Comparison of ENCODE assay signal across 7 cellular contexts in the genomic region with DNA sequence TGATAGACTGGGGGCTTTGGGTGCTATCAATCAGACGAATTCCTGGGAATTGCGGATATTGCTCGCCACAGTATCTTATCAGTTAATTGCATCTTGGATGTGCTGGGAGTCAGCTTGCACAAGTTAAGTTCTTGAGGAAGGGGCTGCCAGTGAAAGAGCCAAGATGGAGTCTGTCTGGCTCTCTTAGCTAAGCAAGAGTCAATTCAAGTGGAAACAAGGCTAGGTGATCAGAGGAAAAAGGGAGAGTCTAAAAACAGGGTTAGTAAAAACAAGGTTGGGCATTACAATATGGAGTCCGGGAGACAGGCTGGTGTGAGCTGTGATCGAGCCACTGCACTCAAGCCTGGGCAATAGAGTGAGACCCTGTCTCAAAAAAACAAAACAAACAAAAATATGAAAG. TPM values are rescaled to one million over a fixed set of nuclear protein-coding genes. Genes with fewer than 3 reads are reported as not detected.
A peak's percentile ranks its signal among the peaks of the same experiment; 100 is the strongest.
DNase-seq lines count a peak whose midpoint lies in the region; ATAC-seq and TF ChIP-seq lines count a peak whose summit lies in the region.
"Not testable (repeated sequence)": the region's sequence is repeated elsewhere in the genome, so short reads cannot be mapped to it uniquely, and the experiment has no call there.

No MANE protein-coding gene starts in this region.

- not testable (repeated sequence) for H3K27ac ChIP-seq in DND-41 (ENCODE audit: low read length); SU-DHL-6 (ENCODE audit: low read depth, low read length); parathyroid adenoma

- H3K9me3 ChIP-seq in DND-41 (ENCODE audit: insufficient read depth, low read length, severe bottlenecking); SU-DHL-6 (ENCODE audit: insufficient read depth, low read length); parathyroid adenoma (ENCODE audit: control insufficient read depth, low read length): not testable (repeated sequence)

- not testable (repeated sequence) for H3K9ac ChIP-seq in DND-41 (ENCODE audit: low read depth, low read length); SU-DHL-6 (ENCODE audit: low read length); parathyroid adenoma

- peaks cover 19% of the 10 kb centered on the region for H3K36me3 ChIP-seq in DND-41 (ENCODE audit: insufficient read depth, low read length)
- H3K36me3 ChIP-seq in SU-DHL-6 (ENCODE audit: low read length); parathyroid adenoma (ENCODE audit: control insufficient read depth, insufficient read depth, low read length): not testable (repeated sequence)

- not testable (repeated sequence) for H3K9me2 ChIP-seq in SU-DHL-6 (replicated peaks; ENCODE audit: insufficient read depth, low read length)

- TF ChIP-seq CTCF in DND-41 (IDR thresholded peaks at IDR 0.05; ENCODE audit: borderline replicate concordance, extremely low read depth, low read length, poor library complexity, severe bottlenecking); SU-DHL-6 (IDR thresholded peaks at IDR 0.05; ENCODE audit: insufficient read depth, low read length, poor library complexity, severe bottlenecking); activated CD8-positive, alpha-beta T cell treated with anti-CD3 and anti-CD28 coated beads for 36 hours (IDR thresholded peaks at IDR 0.05); mesothelial cell of epicardium (IDR thresholded peaks at IDR 0.05; ENCODE audit: unreplicated experiment); parathyroid adenoma (IDR thresholded peaks at IDR 0.05): not testable (repeated sequence)

- not testable (repeated sequence) for H3K27me3 ChIP-seq in DND-41 (ENCODE audit: insufficient read depth, low read length, poor library complexity); SU-DHL-6 (ENCODE audit: low read length); parathyroid adenoma (ENCODE audit: control insufficient read depth, insufficient read depth, low read length)

- H3K79me2 ChIP-seq in DND-41 (ENCODE audit: insufficient read depth, low read length) (peaks cover 67% of the 10 kb centered on the region), SU-DHL-6 (ENCODE audit: insufficient read depth, low read length) (peaks cover 62% of the 10 kb centered on the region), parathyroid adenoma (peaks cover 13% of the 10 kb centered on the region)

- not testable (repeated sequence) for H3K9me3 Mint-ChIP-seq in activated CD8-positive, alpha-beta T cell treated with anti-CD3 and anti-CD28 coated beads for 36 hours; activated naive CD8-positive, alpha-beta T cell (ENCODE audit: low read depth); effector memory CD8-positive, alpha-beta T cell; mesothelial cell of epicardium

- not testable (repeated sequence) for DNase-seq in DND-41; activated CD8-positive, alpha-beta T cell treated with anti-CD3 and anti-CD28 coated beads for 36 hours; effector memory CD8-positive, alpha-beta T cell; mesothelial cell of epicardium (ENCODE audit: low spot score in 2 of 2, unreplicated experiment in 2 of 2)

- POLR2A ChIA-PET in activated CD8-positive, alpha-beta T cell treated with anti-CD3 and anti-CD28 coated beads for 36 hours (lab: Charles Lee) = not testable (repeated sequence)

- H4K20me1 ChIP-seq in DND-41 (ENCODE audit: insufficient read depth, low read length); SU-DHL-6 (ENCODE audit: low read depth, low read length): not testable (repeated sequence)

- not testable (repeated sequence) for H3K4me3 ChIP-seq in DND-41 (ENCODE audit: low read depth in 1 of 2, low read length in 2 of 2); SU-DHL-6 (ENCODE audit: insufficient read depth, low read length, poor library complexity, severe bottlenecking); parathyroid adenoma (ENCODE audit: low read depth, low read length)

- intact Hi-C loops in activated CD8-positive, alpha-beta T cell treated with anti-CD3 and anti-CD28 coated beads for 36 hours (cut with micrococcal nuclease) = not testable (repeated sequence)

- peaks cover 16% of the 10 kb centered on the region for H3K36me3 Mint-ChIP-seq in activated CD8-positive, alpha-beta T cell treated with anti-CD3 and anti-CD28 coated beads for 36 hours (ENCODE audit: low read depth)
- H3K36me3 Mint-ChIP-seq in activated naive CD8-positive, alpha-beta T cell; effector memory CD8-positive, alpha-beta T cell (ENCODE audit: insufficient read depth): not testable (repeated sequence)
- peaks cover 14% of the 10 kb centered on the region for H3K36me3 Mint-ChIP-seq in mesothelial cell of epicardium

- peak overlapping the region; percentile 4 for H3K4me3 Mint-ChIP-seq in activated CD8-positive, alpha-beta T cell treated with anti-CD3 and anti-CD28 coated beads for 36 hours
- peak overlapping the region; percentile 97 for H3K4me3 Mint-ChIP-seq in activated naive CD8-positive, alpha-beta T cell
- peak overlapping the region; percentile 94 to 95 for H3K4me3 Mint-ChIP-seq in effector memory CD8-positive, alpha-beta T cell
- peak overlapping the region; percentile 98 for H3K4me3 Mint-ChIP-seq in mesothelial cell of epicardium

- ATAC-seq in DND-41 (ENCODE audit: insufficient read depth, low read depth); activated CD8-positive, alpha-beta T cell treated with anti-CD3 and anti-CD28 coated beads for 36 hours; effector memory CD8-positive, alpha-beta T cell (replicated peaks): not testable (repeated sequence)

- peaks cover 55% of the 10 kb centered on the region for H3K4me1 Mint-ChIP-seq in activated CD8-positive, alpha-beta T cell treated with anti-CD3 and anti-CD28 coated beads for 36 hours (ENCODE audit: low read depth)
- peaks cover 59% of the 10 kb centered on the region for H3K4me1 Mint-ChIP-seq in activated naive CD8-positive, alpha-beta T cell (ENCODE audit: low read depth)
- H3K4me1 Mint-ChIP-seq in effector memory CD8-positive, alpha-beta T cell (ENCODE audit: low read depth in 2 of 2) = peaks cover 34 to 45% of the 10 kb centered on the region in 2 donors
- H3K4me1 Mint-ChIP-seq in mesothelial cell of epicardium = peaks cover 32% of the 10 kb centered on the region

- CTCF ChIA-PET in activated CD8-positive, alpha-beta T cell treated with anti-CD3 and anti-CD28 coated beads for 36 hours (lab: Charles Lee) = not testable (repeated sequence)

- H3K27me3 Mint-ChIP-seq in activated CD8-positive, alpha-beta T cell treated with anti-CD3 and anti-CD28 coated beads for 36 hours; activated naive CD8-positive, alpha-beta T cell; effector memory CD8-positive, alpha-beta T cell; mesothelial cell of epicardium (ENCODE audit: low read depth): not testable (repeated sequence)

- not testable (repeated sequence) for H3K4me2 ChIP-seq in DND-41 (ENCODE audit: insufficient read depth, low read length); SU-DHL-6 (ENCODE audit: low read depth, low read length, poor library complexity, severe bottlenecking); parathyroid adenoma (ENCODE audit: low read length)

- H2AFZ ChIP-seq in DND-41 (ENCODE audit: low read depth, low read length) = peak overlapping the region; percentile 56
- H2AFZ ChIP-seq in SU-DHL-6 (ENCODE audit: low read depth, low read length, severe bottlenecking) = peak overlapping the region; percentile 36
- H2AFZ ChIP-seq in parathyroid adenoma = peak overlapping the region; percentile 62

- peaks cover 61% of the 10 kb centered on the region for H3K4me1 ChIP-seq in DND-41 (ENCODE audit: insufficient read depth, low read length)
- not testable (repeated sequence) for H3K4me1 ChIP-seq in parathyroid adenoma

- not testable (repeated sequence) for H3K27ac Mint-ChIP-seq in activated CD8-positive, alpha-beta T cell treated with anti-CD3 and anti-CD28 coated beads for 36 hours; effector memory CD8-positive, alpha-beta T cell
- H3K27ac Mint-ChIP-seq in activated naive CD8-positive, alpha-beta T cell = peak overlapping the region; percentile 94
- H3K27ac Mint-ChIP-seq in mesothelial cell of epicardium = peak overlapping the region; percentile 60

- H3F3A ChIP-seq in SU-DHL-6 (ENCODE audit: insufficient read depth) = peaks cover 10% of the 10 kb centered on the region

RNA-seq across cellular contexts. Expression of gene GEMIN5, which starts 1.4 kb away (rescaled TPM):
- 10 to 100 TPM; 32.1 to 33.0 TPM for total RNA-seq in activated CD8-positive, alpha-beta T cell treated with anti-CD3 and anti-CD28 coated beads for 36 hours
- 21.9 to 25.0 TPM (median 22.0 TPM) in 3 replicates for total RNA-seq in mesothelial cell of epicardium

RNA-seq across cellular contexts. Expression of gene MRPL22, which starts 1.5 kb away (rescaled TPM):
- total RNA-seq in activated CD8-positive, alpha-beta T cell treated with anti-CD3 and anti-CD28 coated beads for 36 hours = 10 to 100 TPM; 80.4 to 84.7 TPM
- total RNA-seq in mesothelial cell of epicardium = 36.0 to 46.4 TPM (median 41.7 TPM) in 3 replicates

Comparison
In these comparisons a context has a peak if more than half of its experiments do, and no peak if none do; other contexts are left out.
1. H3K4me3 Mint-ChIP-seq: peak in every context shown above with its lines; median percentile 98 in mesothelial cell of epicardium; 97 in activated naive CD8-positive, alpha-beta T cell; 94 in effector memory CD8-positive, alpha-beta T cell; 4 in activated CD8-positive, alpha-beta T cell treated with anti-CD3 and anti-CD28 coated beads for 36 hours.